ENCODE assay signal across 8 cellular contexts in the genomic region with DNA sequence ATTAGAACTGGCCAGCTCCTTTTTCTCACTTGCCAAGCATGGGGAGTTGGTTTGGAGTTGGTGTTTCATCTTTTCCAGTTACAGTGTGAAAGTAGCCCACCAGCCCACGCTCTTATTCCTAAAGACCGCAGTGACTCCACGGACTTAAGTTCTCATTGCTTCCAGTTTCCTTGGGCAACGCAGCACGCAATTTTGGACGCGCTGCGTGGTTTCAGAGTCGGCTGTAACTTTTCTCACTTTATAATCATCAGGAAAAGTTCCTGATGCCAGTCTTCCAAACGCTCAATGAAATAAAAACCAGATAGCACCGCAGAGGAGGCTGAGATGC.
A peak's percentile ranks its signal among the peaks of the same experiment; 100 is the strongest.
DNase-seq lines count a peak whose midpoint lies in the region; ATAC-seq and TF ChIP-seq lines count a peak whose summit lies in the region.

No MANE protein-coding gene starts in this region.

- H3K9ac ChIP-seq in duodenal mucosa (ENCODE audit: low read depth in 1 of 2, low read length in 2 of 2), result peak overlapping the region; percentile 67 to 78
- H3K9ac ChIP-seq in muscle layer of colon (ENCODE audit: low read length), result peak overlapping the region; percentile 63

- H3K9me3 ChIP-seq in HEK293 (ENCODE audit: control insufficient read depth, insufficient read depth, low read depth, low read length), result no peaks in the 10 kb centered on the region
- no peaks in the 10 kb centered on the region for H3K9me3 ChIP-seq in RWPE2 (ENCODE audit: severe bottlenecking)
- H3K9me3 ChIP-seq in duodenal mucosa (ENCODE audit: control insufficient read depth in 1 of 2, low read length in 2 of 2), result no peaks in the 10 kb centered on the region
- no peaks in the 10 kb centered on the region for H3K9me3 ChIP-seq in muscle layer of colon (ENCODE audit: low read length)
- no peaks in the 10 kb centered on the region for H3K9me3 ChIP-seq in tibial artery

- no peak for TF ChIP-seq CTCF in GM12864 (IDR thresholded peaks at IDR 0.05; ENCODE audit: low read depth, low read length, missing control alignments)
- no peak for TF ChIP-seq CTCF in HEK293 (tag by site-specific recombination; IDR thresholded peaks at IDR 0.05)
- no peak for TF ChIP-seq CTCF in RWPE2 (IDR thresholded peaks at IDR 0.05; ENCODE audit: poor library complexity, severe bottlenecking)
- TF ChIP-seq CTCF in tibial artery (IDR thresholded peaks at IDR 0.05), result no peak

- no peaks in the 10 kb centered on the region for H3K27me3 ChIP-seq in RWPE2 (ENCODE audit: insufficient read depth, poor library complexity, severe bottlenecking)
- no peaks in the 10 kb centered on the region for H3K27me3 ChIP-seq in duodenal mucosa (ENCODE audit: control insufficient read depth in 1 of 2, insufficient read depth in 2 of 2, low read length in 2 of 2)
- no peaks in the 10 kb centered on the region for H3K27me3 ChIP-seq in muscle layer of colon (ENCODE audit: control insufficient read depth in 1 of 2, insufficient read depth in 2 of 2, low read length in 2 of 2)
- H3K27me3 ChIP-seq in tibial artery, result no peaks in the 10 kb centered on the region

- intact Hi-C loops in tibial artery (cut with DNase I; ENCODE audit: low total_unique reads), result no loop called here

- H3K4me3 ChIP-seq in GM12864 (ENCODE audit: low read depth, low read length) (peak overlapping the region; percentile 52), HEK293 (ENCODE audit: low read depth, low read length) (peak overlapping the region; percentile 74), RWPE2 (ENCODE audit: severe bottlenecking) (peak overlapping the region; percentile 49), duodenal mucosa (ENCODE audit: low read depth in 1 of 2, low read length in 2 of 2) (peak overlapping the region; percentile 81 to 97), muscle layer of colon (ENCODE audit: low read depth in 1 of 2, low read length in 2 of 2) (peak overlapping the region; percentile 73 to 93), tibial artery (peak overlapping the region; percentile 65 to 86)

- H3K36me3 ChIP-seq in HEK293 (ENCODE audit: control insufficient read depth in 2 of 2, insufficient read depth in 1 of 2, low read length in 2 of 2) (peaks cover 6 to 17% of the 10 kb centered on the region in 2 experiments), RWPE2 (ENCODE audit: low read depth) (peaks cover 18% of the 10 kb centered on the region), duodenal mucosa (ENCODE audit: control insufficient read depth in 1 of 2, insufficient read depth in 2 of 2, low read length in 2 of 2) (peaks cover 0 to 6% of the 10 kb centered on the region in 2 donors), muscle layer of colon (ENCODE audit: insufficient read depth, low read length) (no peaks in the 10 kb centered on the region), tibial artery (peaks cover 6 to 17% (median 12%) of the 10 kb centered on the region in 3 donors)

- CTCF ChIA-PET in HEK293 (lab: Yijun Ruan, JAX), result interaction anchor here (0.5 to 1.6 kb wide), 10 partner anchors 13 to 372 kb away, joined by 3 to 9 read pairs (median 3); partner anchors contain the start of genes MAP3K5 and MAP7

- ATAC-seq in RWPE2 (ENCODE audit: low read depth), result peak; percentile 14
- no peak for ATAC-seq in GM21619 (IDR thresholded peaks at IDR 0.05; ENCODE audit: unreplicated experiment)

- POLR2A ChIA-PET in HEK293 (lab: Yijun Ruan, JAX), result interaction anchor here (0.6 to 3.0 kb wide), 5 partner anchors 21 to 403 kb away, joined by 3 to 14 read pairs (median 4); partner anchors contain the start of gene MAP3K5

- H3K4me1 ChIP-seq in HEK293 (ENCODE audit: control insufficient read depth, insufficient read depth, low read length) (no peaks in the 10 kb centered on the region), RWPE2 (ENCODE audit: insufficient read depth, poor library complexity, severe bottlenecking) (peaks cover 3% of the 10 kb centered on the region), duodenal mucosa (ENCODE audit: control insufficient read depth in 1 of 2, insufficient read depth in 2 of 2, low read length in 2 of 2) (peaks cover 4 to 11% of the 10 kb centered on the region in 2 donors), muscle layer of colon (ENCODE audit: insufficient read depth, low read length) (peaks cover 9% of the 10 kb centered on the region), tibial artery (peaks cover 0 to 11% (median 4%) of the 10 kb centered on the region in 4 donors)

- H3K27ac ChIP-seq in HEK293 (ENCODE audit: extremely low read depth, low read depth, low read length) (no peak overlapping the region), RWPE2 (ENCODE audit: poor library complexity, severe bottlenecking) (no peak overlapping the region), duodenal mucosa (ENCODE audit: low read depth, low read length) (peak overlapping the region; percentile 87), muscle layer of colon (ENCODE audit: low read depth, low read length) (peak overlapping the region; percentile 75), tibial artery (peak overlapping the region; percentile 86 to 94)

- DNase-seq in GM12864 (ENCODE audit: low read depth) (peak; percentile 5), RWPE2 (ENCODE audit: low spot score) (no peak), tibial artery (no peak), midbrain (lab: John Stamatoyannopoulos, UW) (no peak)

TF ChIP-seq in HEK293, 187 proteins besides CTCF, POLR2A, EP300 and RAD21:
- TF ChIP-seq ZBTB21 (tag by site-specific recombination; IDR thresholded peaks at IDR 0.05), result peak; percentile 20; the same call in 1 of the 2 replicates
- no peak for TF ChIP-seq ZBTB49 (tag by site-specific recombination; IDR thresholded peaks at IDR 0.05; ENCODE audit: low read depth)
- TF ChIP-seq ZFP37 (tag by site-specific recombination; IDR thresholded peaks at IDR 0.05), result no peak
- 0 out of 2 replicates have a peak, but pooled peaks have one; percentile 31 for TF ChIP-seq ZNF501 (tag by site-specific recombination; IDR thresholded peaks at IDR 0.05)
TF ChIP-seq in HEK293: peak in this region for 2.

Comparison
In these comparisons a context has a peak if more than half of its experiments do, and no peak if none do; other contexts are left out.
1. H3K27ac ChIP-seq: peak in duodenal mucosa (single experiment), muscle layer of colon (single experiment) and tibial artery (2 of 2); none in HEK293 (single experiment) and RWPE2 (single experiment).
2. Peak in every context shown above with its lines, with median percentiles within 50 percentile points of each other: H3K4me3 ChIP-seq.